1 cellular context compared by ENCODE assay signal in genomic region chr1:244097523-244098390, GRCh38.
TF ChIP-seq lines count a peak whose summit lies in the region.

No MANE protein-coding gene starts in this region.

TF ChIP-seq in neural cell, 6 proteins besides CTCF, POLR2A, EP300 and RAD21 (continued from another document):
- TF ChIP-seq REST (IDR thresholded peaks at IDR 0.05; ENCODE audit: borderline replicate concordance): no peak
- TF ChIP-seq POLR2AphosphoS5 (IDR thresholded peaks at IDR 0.05): no peak
- TF ChIP-seq TAF1 (IDR thresholded peaks at IDR 0.05; ENCODE audit: low read depth): no peak
- no peak for TF ChIP-seq MXI1 (conservative IDR thresholded peaks at IDR 0.05; ENCODE audit: poor library complexity, severe bottlenecking)
- no peak for TF ChIP-seq SMC3 (conservative IDR thresholded peaks at IDR 0.05; ENCODE audit: poor library complexity)
